ENCODE assay signal across 1 cellular context in genomic region chr1:153566414-153567371, GRCh38.
A peak's percentile ranks its signal among the peaks of the same experiment; 100 is the strongest.
TF ChIP-seq lines count a peak whose summit lies in the region.

No MANE protein-coding gene starts in this region.

TF ChIP-seq in K562, 482 proteins besides CTCF, POLR2A, EP300 and RAD21 (continued from another document and continues in another):
- TF ChIP-seq RREB1 (CRISPR knock-in tag; IDR thresholded peaks at IDR 0.05), result no peak
- no peak for TF ChIP-seq NFYB (IDR thresholded peaks at IDR 0.05; ENCODE audit: extremely low read depth, insufficient read length)
- TF ChIP-seq NFATC3 (IDR thresholded peaks at IDR 0.05), result no peak
- no peak for TF ChIP-seq ZNF133 (CRISPR knock-in tag; IDR thresholded peaks at IDR 0.05)
- no peak for TF ChIP-seq MLX (CRISPR knock-in tag; conservative IDR thresholded peaks at IDR 0.05)
- no peak for TF ChIP-seq NR4A1 (CRISPR knock-in tag; IDR thresholded peaks at IDR 0.05)
- peak; percentile 82 for TF ChIP-seq NR4A1 (tag; IDR thresholded peaks at IDR 0.05)
- no peak for TF ChIP-seq NR2C2 (CRISPR knock-in tag; IDR thresholded peaks at IDR 0.05)
- TF ChIP-seq NR2C2 (tag; IDR thresholded peaks at IDR 0.05), result peak; percentile 12; the same call in 1 of the 2 replicates
- TF ChIP-seq E4F1 (CRISPR knock-in tag; IDR thresholded peaks at IDR 0.05; ENCODE audit: borderline replicate concordance), result no peak
- no peak for TF ChIP-seq BRF1 (IDR thresholded peaks at IDR 0.05; ENCODE audit: borderline replicate concordance, extremely low read depth, insufficient read length)
- TF ChIP-seq REST (CRISPR knock-in tag; IDR thresholded peaks at IDR 0.05; ENCODE audit: low read depth), result no peak
- TF ChIP-seq PYGO2 (tag; IDR thresholded peaks at IDR 0.05), result no peak; the same call in 1 of the 2 replicates
- TF ChIP-seq ZNF766 (CRISPR knock-in tag; conservative IDR thresholded peaks at IDR 0.05), result no peak
- TF ChIP-seq CREB3 (tag; conservative IDR thresholded peaks at IDR 0.05; ENCODE audit: low read depth), result peak; percentile 45; the same call in 1 of the 2 replicates
- no peak for TF ChIP-seq RBM15 (IDR thresholded peaks at IDR 0.05; ENCODE audit: insufficient read depth, low read length)
- peak; percentile 78 for TF ChIP-seq TEAD4 (IDR thresholded peaks at IDR 0.05; ENCODE audit: low read length)
- TF ChIP-seq TEAD4 (CRISPR knock-in tag; IDR thresholded peaks at IDR 0.05; ENCODE audit: borderline replicate concordance), result no peak
- no peak for TF ChIP-seq SIX5 (IDR thresholded peaks at IDR 0.05; ENCODE audit: borderline replicate concordance in 1 of 2, insufficient read depth in 1 of 2, low read depth in 1 of 2, low read length in 2 of 2)
- peak; percentile 55 for TF ChIP-seq BHLHE40 (IDR thresholded peaks at IDR 0.05; ENCODE audit: low read length)
- no peak for TF ChIP-seq PHTF2 (CRISPR knock-in tag; IDR thresholded peaks at IDR 0.05)
- TF ChIP-seq CSDE1 (IDR thresholded peaks at IDR 0.05), result no peak
- TF ChIP-seq CC2D1A (IDR thresholded peaks at IDR 0.05), result 0 out of 2 replicates have a peak, but pooled peaks have one; percentile 45
- no peak for TF ChIP-seq BRCA1 (IDR thresholded peaks at IDR 0.05)
- no peak for TF ChIP-seq BRCA1 (CRISPR knock-in tag; IDR thresholded peaks at IDR 0.05)
- TF ChIP-seq XRCC5 (IDR thresholded peaks at IDR 0.05; ENCODE audit: low read depth, low read length), result peak; percentile 43; the same call in 1 of the 2 replicates
- TF ChIP-seq IFI16 (CRISPR knock-in tag; IDR thresholded peaks at IDR 0.05), result no peak
- TF ChIP-seq MXI1 (IDR thresholded peaks at IDR 0.05; ENCODE audit: low read depth, low read length), result 0 out of 2 replicates have a peak, but pooled peaks have one; percentile 27
- no peak for TF ChIP-seq ZNF124 (CRISPR knock-in tag; IDR thresholded peaks at IDR 0.05)
- TF ChIP-seq ZNF23 (CRISPR knock-in tag; IDR thresholded peaks at IDR 0.05), result no peak
- TF ChIP-seq TCF3 (CRISPR knock-in tag; IDR thresholded peaks at IDR 0.05), result peak; percentile 62
- TF ChIP-seq ZNF282 (CRISPR knock-in tag; IDR thresholded peaks at IDR 0.05), result no peak
- TF ChIP-seq SUPT5H (IDR thresholded peaks at IDR 0.05), result peak; percentile 38; the same call in 1 of the 2 replicates
- TF ChIP-seq MAFK (IDR thresholded peaks at IDR 0.05; ENCODE audit: low read length), result peak; percentile 68
- peak in 1 of 3 experiments; percentile 19 for TF ChIP-seq YY1 (IDR thresholded peaks at IDR 0.05; ENCODE audit: borderline replicate concordance in 1 of 3, control insufficient read depth in 1 of 3, extremely low read depth in 1 of 3, insufficient read depth in 3 of 3, insufficient read length in 1 of 3, insufficient replicate concordance in 2 of 3, low read depth in 1 of 3, low read length in 2 of 3)
- TF ChIP-seq RAD51 (IDR thresholded peaks at IDR 0.05; ENCODE audit: borderline replicate concordance, low read depth), result no peak
- no peak for TF ChIP-seq ZBTB5 (IDR thresholded peaks at IDR 0.05)
- peak in 1 of 2 experiments; percentile 77; a peak in 3 of 4 replicates for TF ChIP-seq KDM1A (IDR thresholded peaks at IDR 0.05)
- no peak; the same call in none of the 2 replicates for TF ChIP-seq ATF4 (CRISPR knock-in tag; IDR thresholded peaks at IDR 0.05)
- TF ChIP-seq ZNF354B (CRISPR knock-in tag; IDR thresholded peaks at IDR 0.05), result no peak
- TF ChIP-seq THRB (CRISPR knock-in tag; conservative IDR thresholded peaks at IDR 0.05), result 0 out of 2 replicates have a peak, but pooled peaks have one; percentile 75
- TF ChIP-seq GABPB2 (CRISPR knock-in tag; conservative IDR thresholded peaks at IDR 0.05), result no peak
- TF ChIP-seq FOXA1 (IDR thresholded peaks at IDR 0.05; ENCODE audit: borderline replicate concordance), result no peak
- no peak for TF ChIP-seq ZBED1 (IDR thresholded peaks at IDR 0.05)
- no peak for TF ChIP-seq CBX1 (IDR thresholded peaks at IDR 0.05; ENCODE audit: low read depth)
- TF ChIP-seq XRCC4 (IDR thresholded peaks at IDR 0.05; ENCODE audit: extremely low read depth, insufficient read depth, insufficient read length), result no peak
- TF ChIP-seq RFX1 (IDR thresholded peaks at IDR 0.05), result no peak
- TF ChIP-seq ZNF57 (CRISPR knock-in tag; IDR thresholded peaks at IDR 0.05), result no peak
- TF ChIP-seq ARID1B (IDR thresholded peaks at IDR 0.05), result peak; percentile 94
- no peak for TF ChIP-seq SMARCA5 (IDR thresholded peaks at IDR 0.05)
- TF ChIP-seq ZNF583 (CRISPR knock-in tag; IDR thresholded peaks at IDR 0.05), result peak; percentile 43; the same call in 1 of the 2 replicates
- TF ChIP-seq PCBP2 (IDR thresholded peaks at IDR 0.05; ENCODE audit: low read depth, low read length, poor library complexity, severe bottlenecking), result no peak
- peak; percentile 79; the same call in 1 of the 2 replicates for TF ChIP-seq HDAC8 (tag; IDR thresholded peaks at IDR 0.05)
- no peak for TF ChIP-seq POLR2B (IDR thresholded peaks at IDR 0.05; ENCODE audit: low read depth, partially characterized antibody)
- no peak for TF ChIP-seq SAFB2 (IDR thresholded peaks at IDR 0.05; ENCODE audit: borderline replicate concordance, low read depth, low read length, severe bottlenecking)
- peak; percentile 85; the same call in 1 of the 2 replicates for TF ChIP-seq KLF6 (CRISPR knock-in tag; IDR thresholded peaks at IDR 0.05; ENCODE audit: borderline replicate concordance)
